Comparison of ENCODE assay signal across 8 cellular contexts in genomic region chr17:42609182-42609813, GRCh38. TPM values are rescaled to one million over a fixed set of nuclear protein-coding genes. Genes with fewer than 3 reads are reported as not detected.
DNase-seq lines count a peak whose midpoint lies in the region; ATAC-seq and TF ChIP-seq lines count a peak whose summit lies in the region.

A gene with protein sequence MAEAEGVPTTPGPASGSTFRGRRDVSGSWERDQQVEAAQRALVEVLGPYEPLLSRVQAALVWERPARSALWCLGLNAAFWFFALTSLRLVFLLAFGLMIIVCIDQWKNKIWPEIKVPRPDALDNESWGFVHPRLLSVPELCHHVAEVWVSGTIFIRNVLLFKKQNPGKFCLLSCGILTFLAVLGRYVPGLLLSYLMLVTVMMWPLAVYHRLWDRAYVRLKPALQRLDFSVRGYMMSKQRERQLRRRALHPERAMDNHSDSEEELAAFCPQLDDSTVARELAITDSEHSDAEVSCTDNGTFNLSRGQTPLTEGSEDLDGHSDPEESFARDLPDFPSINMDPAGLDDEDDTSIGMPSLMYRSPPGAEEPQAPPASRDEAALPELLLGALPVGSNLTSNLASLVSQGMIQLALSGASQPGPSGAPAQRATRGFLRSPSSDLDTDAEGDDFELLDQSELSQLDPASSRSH (minus strand): TSS chr17:42609374. CDS start chr17:42609324, 50 bp downstream.
TSS of gene TUBG1 (plus strand) at chr17:42609683. CDS start at chr17:42609738, 55 bp downstream.

- H3K36me3 ChIP-seq in thymus (ENCODE audit: control insufficient read depth, insufficient read depth): peaks cover 23% of the 10 kb centered on the region

- H3K27me3 Mint-ChIP-seq in osteocyte (ENCODE audit: unreplicated experiment): no peaks in the 10 kb centered on the region

- H3K27ac Mint-ChIP-seq in osteocyte (ENCODE audit: unreplicated experiment): peak within 1 kb of the TSS; percentile 95

- TF ChIP-seq CTCF in GM12873 (IDR thresholded peaks at IDR 0.05; ENCODE audit: insufficient read depth, low read depth, low read length, missing control alignments): peak; percentile 31
- TF ChIP-seq CTCF in osteocyte (IDR thresholded peaks at IDR 0.05): peak; percentile 65

- peaks cover 11% of the 10 kb centered on the region for H3K4me1 ChIP-seq in thymus (ENCODE audit: control insufficient read depth, insufficient read depth, low read length)

- ATAC-seq in HG02759 (IDR thresholded peaks at IDR 0.05; ENCODE audit: unreplicated experiment): peak; percentile 90

- H3K9me3 Mint-ChIP-seq in osteocyte (ENCODE audit: unreplicated experiment): no peaks in the 10 kb centered on the region

- peak within 1 kb of the TSS; percentile 93 for H3K27ac ChIP-seq in thymus (ENCODE audit: low read depth)

- peak; percentile 99 to 100 (median 99) for DNase-seq in NCI-H1417 (lab: John Stamatoyannopoulos, UW)
- DNase-seq in SW 1271 (lab: John Stamatoyannopoulos, UW): peak; percentile 96 to 98
- DNase-seq in activated naive CD8-positive, alpha-beta T cell treated with anti-CD3 and anti-CD28 coated beads, Interleukin-2, amount 50 U/mL, for 16 hours (ENCODE audit: low read depth, low spot score): peak; percentile 95
- peak; percentile 96 to 100 (median 99) for DNase-seq in head of caudate nucleus
- DNase-seq in osteocyte (ENCODE audit: extremely low spot score, unreplicated experiment): peak; percentile 100

- H3K4me3 Mint-ChIP-seq in osteocyte (ENCODE audit: unreplicated experiment): peak within 1 kb of the TSS; percentile 99

- no peaks in the 10 kb centered on the region for H3K27me3 ChIP-seq in thymus (ENCODE audit: control insufficient read depth, insufficient read depth)

- intact Hi-C loops in head of caudate nucleus (cut with DNase I): loop anchor here (5.0 kb wide), 1 partner anchor 68 kb away; the partner anchor contains the start of gene PLEKHH3

- H3K4me1 Mint-ChIP-seq in osteocyte (ENCODE audit: unreplicated experiment): peaks cover 33% of the 10 kb centered on the region

- no peaks in the 10 kb centered on the region for H3K9me3 ChIP-seq in thymus (ENCODE audit: control insufficient read depth)

- under 1% methylated on average over 66 of the region's 66 CpGs for WGBS in thymus

- peak within 1 kb of the TSS; percentile 72 for H3K4me3 ChIP-seq in thymus (ENCODE audit: low read length)

- peaks cover 13% of the 10 kb centered on the region for H3K36me3 Mint-ChIP-seq in osteocyte (ENCODE audit: unreplicated experiment)

RNA-seq across cellular contexts. Expression of the first gene that starts in this region (rescaled TPM):
- 80.1 and 85.0 TPM in 2 replicates for total RNA-seq in osteocyte
- polyA plus RNA-seq in thymus: 33.7 TPM

RNA-seq across cellular contexts. Expression of gene TUBG1, which starts in this region (rescaled TPM):
- 47.2 and 55.5 TPM in 2 replicates for total RNA-seq in osteocyte
- polyA plus RNA-seq in thymus: 11.4 TPM

Comparison
In these comparisons a context has a peak if more than half of its experiments do, and no peak if none do; other contexts are left out.
1. Peak in every context shown above with its lines: DNase-seq, ATAC-seq, H3K4me3 ChIP-seq and H3K27ac ChIP-seq.